In the genomic region with DNA sequence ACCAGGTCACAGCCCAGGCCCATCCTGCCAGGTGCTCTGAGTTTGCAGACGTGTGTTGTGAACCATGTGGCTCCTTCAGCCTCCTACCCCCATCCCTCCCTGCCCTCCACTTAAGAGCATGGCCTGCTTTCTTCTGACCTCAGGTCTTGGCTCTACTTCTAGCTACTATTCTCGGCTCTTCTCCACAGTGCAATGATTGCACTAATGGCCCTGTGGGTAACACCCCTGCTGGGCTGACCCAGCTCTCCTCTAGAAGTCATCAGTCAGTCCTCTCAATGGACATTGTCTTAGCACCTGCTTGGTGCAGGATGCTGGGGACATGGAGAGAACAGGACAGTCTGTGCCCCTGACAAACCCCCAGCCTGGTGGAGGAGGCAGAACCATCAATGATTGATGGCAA, we compare ENCODE assay signal across 19 cellular contexts. TPM values are rescaled to one million over a fixed set of nuclear protein-coding genes. Genes with fewer than 3 reads are reported as not detected.
DNase-seq lines count a peak whose midpoint lies in the region; TF ChIP-seq lines count a peak whose summit lies in the region.
"Had no signal": no experiment of that assay in that cellular context is flagged by ENCODE, and none has a peak within 500 bp of the region (broad histone marks: within the 10 kb centered on the region; RNA-seq: fewer than 3 reads in every experiment).

No MANE protein-coding gene starts in this region.

- H3K4me3 ChIP-seq in HEK293 (ENCODE audit: low read depth, low read length) (no peak overlapping the region), left ventricle myocardium inferior (no peak overlapping the region), sigmoid colon (no peak overlapping the region)
- H3K4me3 ChIP-seq: GM12878, PC-9 had no signal

- no peak overlapping the region for H3K4me3 Mint-ChIP-seq in activated CD4-positive, alpha-beta memory T cell treated with anti-CD3 and anti-CD28 coated beads, Interleukin-2, amount 10 ng/mL, durations not matched to agents 7 days and 5 days
- H3K4me3 Mint-ChIP-seq: IgD-negative memory B cell had no signal

- H3K4me1 Mint-ChIP-seq in activated CD4-positive, alpha-beta memory T cell treated with anti-CD3 and anti-CD28 coated beads, Interleukin-2, amount 10 ng/mL, durations not matched to agents 7 days and 5 days = no peaks in the 10 kb centered on the region
- H3K4me1 Mint-ChIP-seq: IgD-negative memory B cell had no signal

- CTCF ChIA-PET in HEK293 (lab: Yijun Ruan, JAX) = no interaction called here
- CTCF ChIA-PET in activated CD4-positive, alpha-beta memory T cell treated with anti-CD3 and anti-CD28 coated beads, Interleukin-2, amount 10 ng/mL, durations not matched to agents 7 days and 5 days (lab: Charles Lee) = no interaction called here

- TF ChIP-seq POLR2A in sigmoid colon (IDR thresholded peaks at IDR 0.05) = no peak

- H3K9me3 Mint-ChIP-seq in activated CD4-positive, alpha-beta memory T cell treated with anti-CD3 and anti-CD28 coated beads, Interleukin-2, amount 10 ng/mL, durations not matched to agents 7 days and 5 days = peaks cover 22% of the 10 kb centered on the region

- TF ChIP-seq CTCF in HEK293 (tag by site-specific recombination; IDR thresholded peaks at IDR 0.05) (no peak), left ventricle myocardium inferior (IDR thresholded peaks at IDR 0.05; ENCODE audit: borderline replicate concordance) (no peak), sigmoid colon (IDR thresholded peaks at IDR 0.05) (no peak)

- intact Hi-C loops in left ventricle myocardium inferior (cut with micrococcal nuclease) = no loop called here
- intact Hi-C loops in sigmoid colon (cut with DNase I) = no loop called here

- H3K27me3 Mint-ChIP-seq in activated CD4-positive, alpha-beta memory T cell treated with anti-CD3 and anti-CD28 coated beads, Interleukin-2, amount 10 ng/mL, durations not matched to agents 7 days and 5 days = peaks cover 43% of the 10 kb centered on the region

- in situ Hi-C loops in G401 (cut with HindIII; ENCODE audit: low sequenced_read_pairs) = no loop called here

- no peak overlapping the region for H3K27ac Mint-ChIP-seq in activated CD4-positive, alpha-beta memory T cell treated with anti-CD3 and anti-CD28 coated beads, Interleukin-2, amount 10 ng/mL, durations not matched to agents 7 days and 5 days
- H3K27ac Mint-ChIP-seq: IgD-negative memory B cell had no signal

- H3K36me3 ChIP-seq in HEK293 (ENCODE audit: control insufficient read depth in 2 of 2, insufficient read depth in 1 of 2, low read length in 2 of 2) (no peaks in the 10 kb centered on the region), left ventricle myocardium inferior (no peaks in the 10 kb centered on the region), sigmoid colon (no peaks in the 10 kb centered on the region)
- H3K36me3 ChIP-seq: BE2C had no signal

- H3K4me1 ChIP-seq in HEK293 (ENCODE audit: control insufficient read depth, insufficient read depth, low read length) = no peaks in the 10 kb centered on the region
- H3K4me1 ChIP-seq in left ventricle myocardium inferior = peaks cover 10% of the 10 kb centered on the region
- H3K4me1 ChIP-seq in sigmoid colon = peaks cover 0 to 7% (median 3%) of the 10 kb centered on the region in 4 donors
- H3K4me1 ChIP-seq: BE2C had no signal

- DNase-seq in G401 (ENCODE audit: low spot score) (peak; percentile 30), left ventricle myocardium inferior (no peak), sigmoid colon (peak; percentile 18), SIG-M5 (lab: John Stamatoyannopoulos, UW) (no peak), UCSD-AML1 (lab: John Stamatoyannopoulos, UW; ENCODE audit: unreplicated experiment) (no peak)
- DNase-seq in activated CD4-positive, alpha-beta memory T cell treated with anti-CD3 and anti-CD28 coated beads, Interleukin-2, amount 10 ng/mL, durations not matched to agents 7 days and 5 days = no peak
- DNase-seq: BE2C, DMS53, GOT3, NCI-H1105, NCI-H2029 treated with DMSO at 0.1 percent for 48 hours, NCI-H226, NCI-H510A treated with DMSO at 0.1 percent for 48 hours, NCI-H748 treated with DMSO at 0.1 percent for 48 hours, PC-9, RPMI8226 had no signal

- H3K27me3 ChIP-seq in left ventricle myocardium inferior (ENCODE audit: low read depth) = no peaks in the 10 kb centered on the region
- H3K27me3 ChIP-seq in sigmoid colon = no peaks in the 10 kb centered on the region
- H3K27me3 ChIP-seq: BE2C had no signal

- H3K27ac ChIP-seq in HEK293 (ENCODE audit: extremely low read depth, low read depth, low read length) = no peak overlapping the region
- peak overlapping the region; percentile 11 for H3K27ac ChIP-seq in left ventricle myocardium inferior (replicated peaks)
- no peak overlapping the region for H3K27ac ChIP-seq in sigmoid colon
- H3K27ac ChIP-seq: PC-9 had no signal

- H3K9me3 ChIP-seq in HEK293 (ENCODE audit: control insufficient read depth, insufficient read depth, low read depth, low read length) (no peaks in the 10 kb centered on the region), left ventricle myocardium inferior (replicated peaks) (peaks cover 10% of the 10 kb centered on the region), sigmoid colon (no peaks in the 10 kb centered on the region)
- H3K9me3 ChIP-seq: BE2C had no signal

- POLR2A ChIA-PET in HEK293 (lab: Yijun Ruan, JAX) = no interaction called here
- POLR2A ChIA-PET in activated CD4-positive, alpha-beta memory T cell treated with anti-CD3 and anti-CD28 coated beads, Interleukin-2, amount 10 ng/mL, durations not matched to agents 7 days and 5 days (lab: Charles Lee) = no interaction called here

- peaks cover 16% of the 10 kb centered on the region for H3K36me3 Mint-ChIP-seq in activated CD4-positive, alpha-beta memory T cell treated with anti-CD3 and anti-CD28 coated beads, Interleukin-2, amount 10 ng/mL, durations not matched to agents 7 days and 5 days (ENCODE audit: low read depth)
- H3K36me3 Mint-ChIP-seq: IgD-negative memory B cell had no signal

- TF ChIP-seq EP300 in sigmoid colon (IDR thresholded peaks at IDR 0.05) = no peak

- 73 to 86% methylated on average over 2 of the region's 2 CpGs for WGBS in sigmoid colon, 2 donors

TF ChIP-seq in HEK293, 187 proteins besides CTCF, POLR2A, EP300 and RAD21:
- TF ChIP-seq ZIC2 (tag by site-specific recombination; IDR thresholded peaks at IDR 0.05) = peak; percentile 15; the same call in 1 of the 2 replicates
- TF ChIP-seq, protein P1, sequence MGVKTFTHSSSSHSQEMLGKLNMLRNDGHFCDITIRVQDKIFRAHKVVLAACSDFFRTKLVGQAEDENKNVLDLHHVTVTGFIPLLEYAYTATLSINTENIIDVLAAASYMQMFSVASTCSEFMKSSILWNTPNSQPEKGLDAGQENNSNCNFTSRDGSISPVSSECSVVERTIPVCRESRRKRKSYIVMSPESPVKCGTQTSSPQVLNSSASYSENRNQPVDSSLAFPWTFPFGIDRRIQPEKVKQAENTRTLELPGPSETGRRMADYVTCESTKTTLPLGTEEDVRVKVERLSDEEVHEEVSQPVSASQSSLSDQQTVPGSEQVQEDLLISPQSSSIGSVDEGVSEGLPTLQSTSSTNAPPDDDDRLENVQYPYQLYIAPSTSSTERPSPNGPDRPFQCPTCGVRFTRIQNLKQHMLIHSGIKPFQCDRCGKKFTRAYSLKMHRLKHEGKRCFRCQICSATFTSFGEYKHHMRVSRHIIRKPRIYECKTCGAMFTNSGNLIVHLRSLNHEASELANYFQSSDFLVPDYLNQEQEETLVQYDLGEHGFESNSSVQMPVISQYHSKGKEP (tag by site-specific recombination; IDR thresholded peaks at IDR 0.05) = no peak

RNA-seq across cellular contexts. Expression of a gene that starts 22.2 kb away (rescaled TPM):
- total RNA-seq in G401 (2014; rRNA removed; shearing (Covaris generic)) = 12.7 and 15.7 TPM in 2 replicates
- total RNA-seq in left ventricle myocardium inferior (3.3 TPM), sigmoid colon (10 to 100 TPM in 2 of 4 donors, 1 to 10 TPM in 2; 7.5 to 35.0 (median 13.8) TPM)
- polyA plus RNA-seq in sigmoid colon = 1 to 10 TPM; 1.2 to 8.6 (median 7.2) TPM
- total RNA-seq in activated CD4-positive, alpha-beta memory T cell treated with anti-CD3 and anti-CD28 coated beads, Interleukin-2, amount 10 ng/mL, durations not matched to agents 7 days and 5 days = 10 to 100 TPM; 19.9 to 22.7 TPM

Comparison
In these comparisons a context has a peak if more than half of its experiments do, and no peak if none do; other contexts are left out.
1. DNase-seq: peak in G401 (single experiment) and sigmoid colon (single experiment); none in left ventricle myocardium inferior (single experiment), activated CD4-positive, alpha-beta memory T cell treated with anti-CD3 and anti-CD28 coated beads, Interleukin-2, amount 10 ng/mL, durations not matched to agents 7 days and 5 days (single experiment), SIG-M5 (single experiment) and UCSD-AML1 (single experiment).